Comparison of ENCODE assay signal across 1 cellular context in genomic region chr3:5106371-5106770, GRCh38.
TF ChIP-seq lines count a peak whose summit lies in the region.

No MANE protein-coding gene starts in this region.

TF ChIP-seq in HEK293T, 16 proteins besides CTCF, POLR2A, EP300 and RAD21:
- peak; percentile 75 for TF ChIP-seq ZNF384 (IDR thresholded peaks at IDR 0.05)
